ENCODE assay signal across 10 cellular contexts in genomic region chr12:67067453-67068203, GRCh38.
DNase-seq lines count a peak whose midpoint lies in the region; ATAC-seq and TF ChIP-seq lines count a peak whose summit lies in the region.
"Had no signal": no experiment of that assay in that cellular context is flagged by ENCODE, and none has a peak within 500 bp of the region (broad histone marks: within the 10 kb centered on the region; RNA-seq: fewer than 3 reads in every experiment).

No MANE protein-coding gene starts in this region.

- no peaks in the 10 kb centered on the region for H3K9me3 ChIP-seq in CD4-positive, alpha-beta T cell (ENCODE audit: control insufficient read depth, low read length)
- no peaks in the 10 kb centered on the region for H3K9me3 ChIP-seq in muscle layer of duodenum (ENCODE audit: control insufficient read depth in 1 of 2, low read length in 2 of 2)
- H3K9me3 ChIP-seq: body of pancreas, mucosa of descending colon had no signal

- CTCF ChIA-PET in CD4-positive, alpha-beta T cell (lab: Charles Lee): no interaction called here

- peak overlapping the region; percentile 84 for H3K4me3 Mint-ChIP-seq in CD4-positive, alpha-beta T cell
- peak overlapping the region; percentile 90 to 98 (median 93) for H3K4me3 Mint-ChIP-seq in brain
- H3K4me3 Mint-ChIP-seq in CD14-positive monocyte: peak overlapping the region in 1 of 2 donors; percentile 90

- peak overlapping the region; percentile 47 to 72 for H3K4me3 ChIP-seq in muscle layer of duodenum (ENCODE audit: low read depth in 1 of 2, low read length in 2 of 2)
- H3K4me3 ChIP-seq: mucosa of descending colon had no signal

- H3K9me3 Mint-ChIP-seq in CD4-positive, alpha-beta T cell: no peaks in the 10 kb centered on the region
- H3K9me3 Mint-ChIP-seq in brain: no peaks in the 10 kb centered on the region
- H3K9me3 Mint-ChIP-seq in CD14-positive monocyte: peaks cover 0 to 7% (median 0%) of the 10 kb centered on the region in 7 donors

- H3K4me1 Mint-ChIP-seq in CD4-positive, alpha-beta T cell (ENCODE audit: low read depth): peaks cover 11% of the 10 kb centered on the region
- H3K4me1 Mint-ChIP-seq in brain (peaks cover 42% of the 10 kb centered on the region), CD14-positive monocyte (peaks cover 18% of the 10 kb centered on the region)

- no peak for DNase-seq in CD4-positive, alpha-beta T cell
- DNase-seq in NAMALWA (ENCODE audit: low spot score) (peak; percentile 9), CD14-positive monocyte (ENCODE audit: low spot score) (no peak), RPMI8226 (no peak)
- no peak for DNase-seq in effector CD4-positive, alpha-beta T cell

- POLR2A ChIA-PET in CD4-positive, alpha-beta T cell (lab: Charles Lee): no interaction called here

- no peak overlapping the region for H3K27ac Mint-ChIP-seq in CD4-positive, alpha-beta T cell
- peak overlapping the region; percentile 31 to 87 (median 73) for H3K27ac Mint-ChIP-seq in brain
- H3K27ac Mint-ChIP-seq in CD14-positive monocyte: no peak overlapping the region

- peaks cover 0 to 9% of the 10 kb centered on the region in 2 donors for H3K4me1 ChIP-seq in muscle layer of duodenum (ENCODE audit: control insufficient read depth in 1 of 2, insufficient read depth in 2 of 2, low read length in 2 of 2)

- no peaks in the 10 kb centered on the region for H3K36me3 ChIP-seq in muscle layer of duodenum (ENCODE audit: control insufficient read depth in 1 of 2, insufficient read depth in 2 of 2, low read length in 2 of 2)

- intact Hi-C loops in CD4-positive, alpha-beta T cell (cut with DNase I, micrococcal nuclease): no loop called here
- intact Hi-C loops in CD14-positive monocyte (cut with micrococcal nuclease): no loop called here

- no peak for ATAC-seq in CD4-positive, alpha-beta T cell (ENCODE audit: poor library complexity)
- ATAC-seq in GM18517 (IDR thresholded peaks at IDR 0.05; ENCODE audit: unreplicated experiment): no peak
- ATAC-seq: body of pancreas had no signal

- no peak for TF ChIP-seq CTCF in CD4-positive, alpha-beta T cell (IDR thresholded peaks at IDR 0.05)
- no peak for TF ChIP-seq CTCF in brain (conservative IDR thresholded peaks at IDR 0.05)
- TF ChIP-seq CTCF in CD14-positive monocyte (IDR thresholded peaks at IDR 0.05): no peak

- no peak overlapping the region for H3K27ac ChIP-seq in CD4-positive, alpha-beta T cell (ENCODE audit: low read depth, low read length)
- no peak overlapping the region for H3K27ac ChIP-seq in muscle layer of duodenum (ENCODE audit: low read length)

- H3K36me3 Mint-ChIP-seq in CD4-positive, alpha-beta T cell (ENCODE audit: low read depth): peaks cover 8% of the 10 kb centered on the region
- no peaks in the 10 kb centered on the region for H3K36me3 Mint-ChIP-seq in brain
- H3K36me3 Mint-ChIP-seq in CD14-positive monocyte: peaks cover 0 to 6% of the 10 kb centered on the region in 2 donors

- peaks cover 40% of the 10 kb centered on the region for H3K27me3 ChIP-seq in CD4-positive, alpha-beta T cell (ENCODE audit: control insufficient read depth, insufficient read depth, low read length)
- H3K27me3 ChIP-seq in muscle layer of duodenum (ENCODE audit: low read depth, low read length): peaks cover 4% of the 10 kb centered on the region
- H3K27me3 ChIP-seq: body of pancreas had no signal

- H3K27me3 Mint-ChIP-seq in CD4-positive, alpha-beta T cell: peaks cover 34% of the 10 kb centered on the region
- H3K27me3 Mint-ChIP-seq in brain (peaks cover 10% of the 10 kb centered on the region), CD14-positive monocyte (ENCODE audit: low read depth in 3 of 3) (peaks cover 29 to 45% (median 36%) of the 10 kb centered on the region in 3 donors)

Comparison
In these comparisons a context has a peak if more than half of its experiments do, and no peak if none do; other contexts are left out.
1. H3K27ac Mint-ChIP-seq: peak in brain (5 of 5); none in CD4-positive, alpha-beta T cell (single experiment) and CD14-positive monocyte (0 of 7).